ENCODE assay signal across 8 cellular contexts in genomic region chr1:36450270-36450918, GRCh38. TPM values are rescaled to one million over a fixed set of nuclear protein-coding genes. Genes with fewer than 3 reads are reported as not detected.
A peak's percentile ranks its signal among the peaks of the same experiment; 100 is the strongest.
DNase-seq lines count a peak whose midpoint lies in the region; ATAC-seq and TF ChIP-seq lines count a peak whose summit lies in the region.

Gene OSCP1, minus strand, starts transcription at chr1:36450451. Its CDS starts 82 bp downstream, at chr1:36450369.

- H3K36me3 ChIP-seq in kidney epithelial cell (ENCODE audit: control insufficient read depth, insufficient read depth, low read length): no peaks in the 10 kb centered on the region

- H3K27ac ChIP-seq in cingulate gyrus (ENCODE audit: low read depth, low read length): peak within 1 kb of the TSS; percentile 91

- H3K4me3 ChIP-seq in kidney epithelial cell (ENCODE audit: low read depth, low read length): peak within 1 kb of the TSS; percentile 74

- TF ChIP-seq CTCF in kidney epithelial cell (IDR thresholded peaks at IDR 0.05; ENCODE audit: insufficient read depth, low read length, poor library complexity, severe bottlenecking): no peak

- DNase-seq in AG08395 (ENCODE audit: low spot score): peak; percentile 100
- peak; percentile 90 for DNase-seq in NCI-H345 treated with DMSO at 0.1 percent for 48 hours (lab: John Stamatoyannopoulos, UW; ENCODE audit: unreplicated experiment)
- DNase-seq in activated CD4-positive, alpha-beta T cell treated with anti-CD3 and anti-CD28 coated beads for 4 hours: peak; percentile 79 to 81
- peak; percentile 83 for DNase-seq in kidney epithelial cell (ENCODE audit: low read depth)
- DNase-seq in stimulated activated CD4-positive, alpha-beta T cell treated with anti-CD3 and anti-CD28 coated beads, Interleukin-15, amount 100 ng/mL, for 24 hours: peak; percentile 91

- in situ Hi-C loops in GM18951 (cut with MboI; ENCODE audit: low sequenced_read_pairs, unreplicated experiment): no loop called here

- TF ChIP-seq POLR2A in GM18951 (IDR thresholded peaks at IDR 0.05; ENCODE audit: extremely low read depth, insufficient read depth, insufficient read length): peak; percentile 93

- peak; percentile 94 for ATAC-seq in HG03196 (IDR thresholded peaks at IDR 0.05; ENCODE audit: unreplicated experiment)

- no peaks in the 10 kb centered on the region for H3K27me3 ChIP-seq in kidney epithelial cell (ENCODE audit: control insufficient read depth, insufficient read depth, low read length)

RNA-seq across cellular contexts. Expression of gene OSCP1, which starts in this region (rescaled TPM):
- 11.3 and 13.9 TPM in 2 replicates for total RNA-seq in kidney epithelial cell

Comparison
In these comparisons a context has a peak if more than half of its experiments do, and no peak if none do; other contexts are left out.
1. Peak in every context shown above with its lines: DNase-seq, ATAC-seq, H3K4me3 ChIP-seq and H3K27ac ChIP-seq.